In genomic region chr14:84864582-84865271, GRCh38 we compare ENCODE assay signal across 19 cellular contexts.
"Had no signal": no experiment of that assay in that cellular context is flagged by ENCODE, and none has a peak within 500 bp of the region (broad histone marks: within the 10 kb centered on the region; RNA-seq: fewer than 3 reads in every experiment).

No MANE protein-coding gene starts in this region.

- H3K36me3 ChIP-seq: esophagus squamous epithelium, gastroesophageal sphincter, ovary, right atrium auricular region, sigmoid colon, uterus had no signal

- H3K27ac ChIP-seq: esophagus squamous epithelium, gastroesophageal sphincter, hepatocyte, ovary, sigmoid colon, uterus had no signal

- H3K4me1 Mint-ChIP-seq: naive thymus-derived CD8-positive, alpha-beta T cell; neural crest cell had no signal

- H3K4me1 ChIP-seq: esophagus squamous epithelium, gastroesophageal sphincter, right atrium auricular region, sigmoid colon, uterus had no signal

- H3K36me3 Mint-ChIP-seq: naive thymus-derived CD8-positive, alpha-beta T cell had no signal

- H3K4me3 ChIP-seq: esophagus squamous epithelium, gastroesophageal sphincter, hepatocyte, ovary, right atrium auricular region, sigmoid colon, uterus had no signal

- H3K27me3 ChIP-seq: esophagus squamous epithelium, gastroesophageal sphincter, hepatocyte, ovary, right atrium auricular region, sigmoid colon, uterus had no signal

- H3K9me3 ChIP-seq: esophagus squamous epithelium, gastroesophageal sphincter, ovary, right atrium auricular region, sigmoid colon, uterus had no signal

- H3K4me3 Mint-ChIP-seq: dendritic cell treated with granulocyte-macrophage colony-stimulating factor and Interleukin-4, amounts not matched to agents 40 ng/mL and 50 ng/mL, for 4 days; naive thymus-derived CD8-positive, alpha-beta T cell; neural crest cell had no signal

- H3K27me3 Mint-ChIP-seq: dendritic cell treated with granulocyte-macrophage colony-stimulating factor and Interleukin-4, amounts not matched to agents 40 ng/mL and 50 ng/mL, for 4 days; naive thymus-derived CD8-positive, alpha-beta T cell had no signal

- H3K27ac Mint-ChIP-seq: dendritic cell treated with granulocyte-macrophage colony-stimulating factor and Interleukin-4, amounts not matched to agents 40 ng/mL and 50 ng/mL, for 4 days; naive thymus-derived CD8-positive, alpha-beta T cell had no signal

- H2AFZ ChIP-seq: hepatocyte had no signal

- ATAC-seq: gastroesophageal sphincter; naive thymus-derived CD8-positive, alpha-beta T cell had no signal

- DNase-seq: esophagus squamous epithelium; foreskin fibroblast; glutamatergic neuron; kidney; left cardiac atrium; naive thymus-derived CD8-positive, alpha-beta T cell; nucleus accumbens; ovary; sigmoid colon; small intestine; stimulated activated CD4-positive, alpha-beta T cell treated with anti-CD3 and anti-CD28 coated beads, Interleukin-12 subunit alpha, Interleukin-12 subunit beta, amount 100 ng/mL, for 4 hours; stimulated activated naive CD4-positive, alpha-beta T cell treated with Interleukin-2 at 50 U/mL for 16 hours; trophoblast cell; uterus had no signal

- H3K79me2 ChIP-seq: hepatocyte had no signal

- H3K4me2 ChIP-seq: hepatocyte had no signal
